17 cellular contexts compared by ENCODE assay signal in genomic region chr10:508726-509125, GRCh38.
"Had no signal": no experiment of that assay in that cellular context is flagged by ENCODE, and none has a peak within 500 bp of the region (broad histone marks: within the 10 kb centered on the region; RNA-seq: fewer than 3 reads in every experiment).

No MANE protein-coding gene starts in this region.

- H3K4me3 ChIP-seq: esophagus squamous epithelium, hepatocyte, pancreas, prostate gland, right lobe of liver, stomach had no signal

- H3K9me3 ChIP-seq: esophagus squamous epithelium, pancreas, prostate gland, right lobe of liver, stomach had no signal

- H3K36me3 ChIP-seq: pancreas, prostate gland, right lobe of liver had no signal

- H3K4me3 Mint-ChIP-seq: dendritic cell treated with granulocyte-macrophage colony-stimulating factor and Interleukin-4, amounts not matched to agents 40 ng/mL and 50 ng/mL, for 4 days; stimulated activated naive B cell treated with anti-CD40 and anti-IgM and Interleukin-4, amounts not matched to agents 10 μg/mL and 1 μg/mL and 100 μg/mL, for 72 hours had no signal

- H3K27ac ChIP-seq: esophagus squamous epithelium, hepatocyte, pancreas, prostate gland, right lobe of liver had no signal

- H3K4me2 ChIP-seq: hepatocyte had no signal

- H3K9me3 Mint-ChIP-seq: dendritic cell treated with granulocyte-macrophage colony-stimulating factor and Interleukin-4, amounts not matched to agents 40 ng/mL and 50 ng/mL, for 4 days; effector memory CD8-positive, alpha-beta T cell; stimulated activated naive B cell treated with anti-CD40 and anti-IgM and Interleukin-4, amounts not matched to agents 10 μg/mL and 1 μg/mL and 100 μg/mL, for 72 hours had no signal

- H3K36me3 Mint-ChIP-seq: naive thymus-derived CD4-positive, alpha-beta T cell; stimulated activated naive B cell treated with anti-CD40 and anti-IgM and Interleukin-4, amounts not matched to agents 10 μg/mL and 1 μg/mL and 100 μg/mL, for 72 hours had no signal

- H3K27me3 ChIP-seq: esophagus squamous epithelium, hepatocyte, pancreas, right lobe of liver, stomach had no signal

- H2AFZ ChIP-seq: hepatocyte had no signal

- H3K27ac Mint-ChIP-seq: dendritic cell treated with granulocyte-macrophage colony-stimulating factor and Interleukin-4, amounts not matched to agents 40 ng/mL and 50 ng/mL, for 4 days; effector memory CD8-positive, alpha-beta T cell; stimulated activated naive B cell treated with anti-CD40 and anti-IgM and Interleukin-4, amounts not matched to agents 10 μg/mL and 1 μg/mL and 100 μg/mL, for 72 hours had no signal

- ATAC-seq: effector memory CD8-positive, alpha-beta T cell; naive thymus-derived CD4-positive, alpha-beta T cell; pancreas; right lobe of liver; stimulated activated naive B cell treated with anti-CD40 and anti-IgM and Interleukin-4, amounts not matched to agents 10 μg/mL and 1 μg/mL and 100 μg/mL, for 72 hours had no signal

- DNase-seq: effector memory CD8-positive, alpha-beta T cell; esophagus squamous epithelium; foreskin fibroblast; mammary epithelial cell; naive thymus-derived CD4-positive, alpha-beta T cell; nucleus accumbens; retina; right lobe of liver; stimulated activated CD4-positive, alpha-beta T cell treated with anti-CD3 and anti-CD28 coated beads, Interleukin-2, amount 100 ng/mL, for 24 hours; stimulated activated CD4-positive, alpha-beta T cell treated with anti-CD3 and anti-CD28 coated beads, Interleukin-4, amount 100 ng/mL, for 4 hours; stimulated activated naive B cell treated with anti-CD40 and anti-IgM and Interleukin-4, amounts not matched to agents 10 μg/mL and 1 μg/mL and 100 μg/mL, for 72 hours; stomach; trophoblast cell had no signal
